24 cellular contexts compared by ENCODE assay signal in genomic region chr9:122232907-122233306, GRCh38. TPM values are rescaled to one million over a fixed set of nuclear protein-coding genes. Genes with fewer than 3 reads are reported as not detected.
"Had no signal": no experiment of that assay in that cellular context is flagged by ENCODE, and none has a peak within 500 bp of the region (broad histone marks: within the 10 kb centered on the region; RNA-seq: fewer than 3 reads in every experiment).

No MANE protein-coding gene starts in this region.

- H3K9me3 ChIP-seq: SK-N-SH had no signal

- H3K4me2 ChIP-seq: KMS-11, SK-N-SH had no signal

- H3K27me3 Mint-ChIP-seq: T-cell had no signal

- ATAC-seq: HepG2, Panc1, PC-3, T-cell had no signal

- H3K27ac ChIP-seq: KMS-11, RWPE1 had no signal

- H3K9ac ChIP-seq: KMS-11, SK-N-SH had no signal

- H3K27ac Mint-ChIP-seq: T-cell had no signal

- H3K4me1 Mint-ChIP-seq: T-cell had no signal

- H3K9me3 Mint-ChIP-seq: T-cell had no signal

- DNase-seq: IMR-90, Kasumi-1, MM.1S, NCI-H1092 treated with DMSO at 0.1 percent for 48 hours, NCI-H1436, NCI-H187, NCI-H2029, NCI-H2081 treated with DMSO at 0.1 percent for 48 hours, NCI-H2171, NCI-H345, NCI-H446 treated with DMSO at 0.1 percent for 48 hours, NCI-H510A treated with DMSO at 0.1 percent for 48 hours, NCI-H526, NCI-H82, PC-3, SHP77, SK-N-SH, SW 1271, T-cell had no signal

- FAIRE-seq: HepG2 had no signal

- H3K4me3 Mint-ChIP-seq: T-cell had no signal

- H3K36me3 Mint-ChIP-seq: T-cell had no signal

RNA-seq across cellular contexts. Expression of gene LHX6, which starts 4.2 kb away (rescaled TPM):
- total RNA-seq: OCI-LY7, T-cell had no signal
